In genomic region chr2:47907097-47907781, GRCh38 we compare ENCODE assay signal across 8 cellular contexts. TPM values are rescaled to one million over a fixed set of nuclear protein-coding genes. Genes with fewer than 3 reads are reported as not detected.
DNase-seq lines count a peak whose midpoint lies in the region; ATAC-seq and TF ChIP-seq lines count a peak whose summit lies in the region.

No MANE protein-coding gene starts in this region.

- H3K27me3 ChIP-seq in OCI-LY1 (ENCODE audit: insufficient read depth, low read length), result no peaks in the 10 kb centered on the region
- no peaks in the 10 kb centered on the region for H3K27me3 ChIP-seq in iPS-20b (ENCODE audit: insufficient read depth, low read length)

- H3K4me1 ChIP-seq in OCI-LY1 (ENCODE audit: insufficient read depth, low read length, severe bottlenecking), result peaks cover 24% of the 10 kb centered on the region
- H3K4me1 ChIP-seq in iPS-20b (ENCODE audit: insufficient read depth, low read length), result peaks cover 5% of the 10 kb centered on the region; the same call in 1 of the 2 replicates

- peak overlapping the region; percentile 82 for H3K27ac ChIP-seq in OCI-LY1 (ENCODE audit: low read depth, low read length, poor library complexity, severe bottlenecking)
- peak overlapping the region; percentile 89 for H3K27ac ChIP-seq in iPS-20b (ENCODE audit: low read length)

- H3K9ac ChIP-seq in OCI-LY1 (ENCODE audit: low read length) (peak overlapping the region; percentile 65), iPS-20b (ENCODE audit: low read depth, low read length) (peak overlapping the region; percentile 89)

- no peaks in the 10 kb centered on the region for H4K20me1 ChIP-seq in OCI-LY1 (ENCODE audit: insufficient read depth, low read length)

- H3K4me1 Mint-ChIP-seq in Calu3 (ENCODE audit: low read depth, unreplicated experiment), result peaks cover 8% of the 10 kb centered on the region
- H3K4me1 Mint-ChIP-seq in activated naive CD8-positive, alpha-beta T cell treated with anti-CD3 and anti-CD28 coated beads, Interleukin-2, amount 10 ng/mL, durations not matched to agents 7 days and 5 days, result peaks cover 20% of the 10 kb centered on the region

- CTCF ChIA-PET in Calu3 (lab: Charles Lee), result interaction anchor here (0.7 to 0.8 kb wide), 2 partner anchors 157 to 200 kb away, joined by 3 to 4 read pairs; no protein-coding TSS in a partner anchor

- H3K4me3 Mint-ChIP-seq in Calu3 (ENCODE audit: low read depth, unreplicated experiment), result peak overlapping the region; percentile 96
- peak overlapping the region; percentile 91 for H3K4me3 Mint-ChIP-seq in activated naive CD8-positive, alpha-beta T cell treated with anti-CD3 and anti-CD28 coated beads, Interleukin-2, amount 10 ng/mL, durations not matched to agents 7 days and 5 days

- DNase-seq in Calu3 (no peak), 8988T (no peak)
- DNase-seq in activated naive CD8-positive, alpha-beta T cell treated with anti-CD3 and anti-CD28 coated beads, Interleukin-2, amount 10 ng/mL, durations not matched to agents 7 days and 5 days, result no peak
- DNase-seq in stimulated activated CD4-positive, alpha-beta T cell treated with anti-CD3 and anti-CD28 coated beads, Interleukin-4, amount 100 ng/mL, for 24 hours, result peak; percentile 26

- no peaks in the 10 kb centered on the region for H3K9me3 ChIP-seq in OCI-LY1 (ENCODE audit: low read length)
- H3K9me3 ChIP-seq in iPS-20b (ENCODE audit: insufficient read depth, low read depth, low read length), result no peaks in the 10 kb centered on the region

- no peak for TF ChIP-seq CTCF in Calu3 (IDR thresholded peaks at IDR 0.05; ENCODE audit: unreplicated experiment)
- no peak for TF ChIP-seq CTCF in OCI-LY1 (IDR thresholded peaks at IDR 0.05; ENCODE audit: low read length)

- H3K79me2 ChIP-seq in OCI-LY1 (ENCODE audit: insufficient read depth, low read length), result peaks cover 29% of the 10 kb centered on the region

- intact Hi-C loops in Calu3 (cut with micrococcal nuclease; ENCODE audit: unreplicated experiment), result loop anchor here (2.0 to 10.0 kb wide), 2 partner anchors 200 to 448 kb away; no protein-coding TSS in a partner anchor

- no peaks in the 10 kb centered on the region for H3F3A ChIP-seq in OCI-LY1 (ENCODE audit: insufficient read depth, low read length)

- H3K36me3 ChIP-seq in OCI-LY1 (ENCODE audit: insufficient read depth, low read length), result no peaks in the 10 kb centered on the region
- no peaks in the 10 kb centered on the region for H3K36me3 ChIP-seq in iPS-20b (ENCODE audit: insufficient read depth, low read depth, low read length)

- H3K9me3 Mint-ChIP-seq in Calu3 (ENCODE audit: low read depth, unreplicated experiment), result no peaks in the 10 kb centered on the region
- H3K9me3 Mint-ChIP-seq in activated naive CD8-positive, alpha-beta T cell treated with anti-CD3 and anti-CD28 coated beads, Interleukin-2, amount 10 ng/mL, durations not matched to agents 7 days and 5 days, result peaks cover 1% of the 10 kb centered on the region

- peaks cover 42% of the 10 kb centered on the region for H3K36me3 Mint-ChIP-seq in Calu3 (ENCODE audit: insufficient read depth, unreplicated experiment)
- peaks cover 4% of the 10 kb centered on the region for H3K36me3 Mint-ChIP-seq in activated naive CD8-positive, alpha-beta T cell treated with anti-CD3 and anti-CD28 coated beads, Interleukin-2, amount 10 ng/mL, durations not matched to agents 7 days and 5 days

- POLR2A ChIA-PET in activated naive CD8-positive, alpha-beta T cell treated with anti-CD3 and anti-CD28 coated beads, Interleukin-2, amount 10 ng/mL, durations not matched to agents 7 days and 5 days (lab: Charles Lee), result interaction anchor here (0.8 to 1.4 kb wide), 8 partner anchors 9 to 541 kb away, joined by 3 to 9 read pairs (median 4); partner anchors contain the start of gene MSH6

- H3K9me2 ChIP-seq in OCI-LY1 (ENCODE audit: low read depth, low read length), result no peaks in the 10 kb centered on the region

- H3K4me3 ChIP-seq in OCI-LY1 (ENCODE audit: low read depth, low read length, poor library complexity, severe bottlenecking) (peak overlapping the region; percentile 93), iPS-20b (ENCODE audit: low read length) (peak overlapping the region; percentile 83)

- H3K27ac Mint-ChIP-seq in Calu3 (ENCODE audit: unreplicated experiment), result peak overlapping the region; percentile 99
- H3K27ac Mint-ChIP-seq in activated naive CD8-positive, alpha-beta T cell treated with anti-CD3 and anti-CD28 coated beads, Interleukin-2, amount 10 ng/mL, durations not matched to agents 7 days and 5 days, result peak overlapping the region; percentile 89

- H2AFZ ChIP-seq in OCI-LY1 (ENCODE audit: low read length), result no peak overlapping the region; the same call in 1 of the 2 replicates

- H3K4me2 ChIP-seq in OCI-LY1 (ENCODE audit: low read length), result peak overlapping the region; percentile 68

- H3K27me3 Mint-ChIP-seq in Calu3 (ENCODE audit: unreplicated experiment), result no peaks in the 10 kb centered on the region
- no peaks in the 10 kb centered on the region for H3K27me3 Mint-ChIP-seq in activated naive CD8-positive, alpha-beta T cell treated with anti-CD3 and anti-CD28 coated beads, Interleukin-2, amount 10 ng/mL, durations not matched to agents 7 days and 5 days

- TSS peak; percentile 88 for BruUV-seq in Calu3 (replicated peaks; lab: Mats Ljungman, UMichigan)

- ATAC-seq in activated naive CD8-positive, alpha-beta T cell treated with anti-CD3 and anti-CD28 coated beads, Interleukin-2, amount 10 ng/mL, durations not matched to agents 7 days and 5 days (ENCODE audit: low read depth), result no peak
- no peak for ATAC-seq in HG02642 (IDR thresholded peaks at IDR 0.05; ENCODE audit: poor library complexity, unreplicated experiment)
- no peak for ATAC-seq in HG03039 (IDR thresholded peaks at IDR 0.05; ENCODE audit: unreplicated experiment)

RNA-seq across cellular contexts. Expression of gene FBXO11, which starts 0.9 kb away (rescaled TPM):
- total RNA-seq in Calu3 (2022), result 58.0 and 65.3 TPM in 2 replicates
- total RNA-seq in activated naive CD8-positive, alpha-beta T cell treated with anti-CD3 and anti-CD28 coated beads, Interleukin-2, amount 10 ng/mL, durations not matched to agents 7 days and 5 days, result 10 to 100 TPM; 61.1 to 64.0 TPM
